ENCODE assay signal across 8 cellular contexts in the genomic region with DNA sequence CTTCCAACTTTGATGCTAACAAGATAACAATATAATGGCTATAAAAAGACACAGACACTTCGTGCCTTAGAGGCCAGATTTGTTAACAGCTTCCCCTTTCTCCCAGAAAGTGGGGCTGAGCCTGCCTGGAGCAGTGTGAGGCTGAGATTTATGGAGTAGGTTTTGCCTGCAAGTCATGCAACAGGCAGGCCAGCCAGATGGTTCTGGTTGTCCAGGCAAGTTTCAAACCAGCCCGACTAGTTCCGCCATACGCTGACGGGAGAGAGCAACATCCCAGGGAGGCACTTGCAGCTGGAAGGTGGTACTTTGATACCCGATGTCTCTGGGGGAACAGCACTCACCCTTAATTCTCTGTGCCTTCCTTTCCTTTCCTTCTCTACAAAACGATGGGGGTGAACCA.
DNase-seq lines count a peak whose midpoint lies in the region; ATAC-seq, FAIRE-seq and TF ChIP-seq lines count a peak whose summit lies in the region.

No MANE protein-coding gene starts in this region.

- peaks cover 0 to 16% (median 0%) of the 10 kb centered on the region in 3 donors for H3K36me3 ChIP-seq in esophagus squamous epithelium
- H3K36me3 ChIP-seq in sigmoid colon = peaks cover 0 to 14% (median 0%) of the 10 kb centered on the region in 4 donors

- H3K4me1 ChIP-seq in esophagus squamous epithelium (peaks cover 23 to 99% (median 46%) of the 10 kb centered on the region in 3 donors), sigmoid colon (peaks cover 0 to 33% (median 30%) of the 10 kb centered on the region in 4 donors)

- TF ChIP-seq EP300 in sigmoid colon (IDR thresholded peaks at IDR 0.05) = no peak

- no peak for ATAC-seq in HG02763 (IDR thresholded peaks at IDR 0.05; ENCODE audit: unreplicated experiment)

- CTCF ChIA-PET in HEK293T (lab: Yijun Ruan, JAX) = no interaction called here

- TF ChIP-seq CTCF in esophagus squamous epithelium (IDR thresholded peaks at IDR 0.05) (no peak), sigmoid colon (IDR thresholded peaks at IDR 0.05) (no peak)

- intact Hi-C loops in esophagus squamous epithelium (cut with DNase I) = no loop called here
- intact Hi-C loops in sigmoid colon (cut with DNase I) = loop anchor here (5.0 kb wide), 1 partner anchor 36 kb away; no protein-coding TSS in a partner anchor

- no peaks in the 10 kb centered on the region for H3K27me3 ChIP-seq in esophagus squamous epithelium
- no peaks in the 10 kb centered on the region for H3K27me3 ChIP-seq in sigmoid colon

- peak; percentile 48 for DNase-seq in DMS153 (lab: John Stamatoyannopoulos, UW)
- peak; percentile 89 for DNase-seq in NCI-H510A treated with DMSO at 0.1 percent for 48 hours (lab: John Stamatoyannopoulos, UW)
- no peak for DNase-seq in esophagus squamous epithelium (lab: John Stamatoyannopoulos, UW)
- DNase-seq in sigmoid colon = no peak
- no peak for DNase-seq in HEK293T (ENCODE audit: extremely low spot score)
- DNase-seq in RCC 7860 (ENCODE audit: low spot score) = no peak
- no peak for DNase-seq in stimulated activated CD4-positive, alpha-beta T cell treated with anti-CD3 and anti-CD28 coated beads, Interleukin-4, amount 100 ng/mL, for 4 hours

- FAIRE-seq in RCC 7860 (lab: Jason Lieb, UNC) = no peak

- H3K4me3 ChIP-seq in esophagus squamous epithelium (peak overlapping the region; percentile 16 to 60 (median 40)), sigmoid colon (peak overlapping the region in 2 of 4 donors; percentile 22 to 26)

- H3K27ac ChIP-seq in esophagus squamous epithelium (peak overlapping the region; percentile 88 to 95 (median 94)), sigmoid colon (peak overlapping the region; percentile 26 to 79 (median 62))

- whole genome bisulfite sequencing in esophagus squamous epithelium, 2 donors = 37 to 63% methylated on average over 7 of the region's 7 CpGs
- 18 to 55% methylated on average over 7 of the region's 7 CpGs for WGBS in sigmoid colon, 2 donors

- H3K9me3 ChIP-seq in esophagus squamous epithelium (no peaks in the 10 kb centered on the region), sigmoid colon (no peaks in the 10 kb centered on the region)

- POLR2A ChIA-PET in HEK293T (lab: Yijun Ruan, JAX) = no interaction called here

- TF ChIP-seq POLR2A in esophagus squamous epithelium (IDR thresholded peaks at IDR 0.05) = peak in 1 of 4 donors; percentile 41
- TF ChIP-seq POLR2A in sigmoid colon (IDR thresholded peaks at IDR 0.05) = no peak

TF ChIP-seq in HEK293T, 16 proteins besides CTCF, POLR2A, EP300 and RAD21:
- no peak for TF ChIP-seq SP1 (IDR thresholded peaks at IDR 0.05)
- TF ChIP-seq CTBP1 (IDR thresholded peaks at IDR 0.05; ENCODE audit: borderline replicate concordance) = no peak

Comparison
In these comparisons a context has a peak if more than half of its experiments do, and no peak if none do; other contexts are left out.
1. DNase-seq: peak in DMS153 (single experiment) and NCI-H510A treated with DMSO at 0.1 percent for 48 hours (single experiment); none in esophagus squamous epithelium (single experiment), sigmoid colon (single experiment), HEK293T (single experiment), RCC 7860 (single experiment) and stimulated activated CD4-positive, alpha-beta T cell treated with anti-CD3 and anti-CD28 coated beads, Interleukin-4, amount 100 ng/mL, for 4 hours (0 of 2).